Comparison of ENCODE assay signal across 1 cellular context in the genomic region with DNA sequence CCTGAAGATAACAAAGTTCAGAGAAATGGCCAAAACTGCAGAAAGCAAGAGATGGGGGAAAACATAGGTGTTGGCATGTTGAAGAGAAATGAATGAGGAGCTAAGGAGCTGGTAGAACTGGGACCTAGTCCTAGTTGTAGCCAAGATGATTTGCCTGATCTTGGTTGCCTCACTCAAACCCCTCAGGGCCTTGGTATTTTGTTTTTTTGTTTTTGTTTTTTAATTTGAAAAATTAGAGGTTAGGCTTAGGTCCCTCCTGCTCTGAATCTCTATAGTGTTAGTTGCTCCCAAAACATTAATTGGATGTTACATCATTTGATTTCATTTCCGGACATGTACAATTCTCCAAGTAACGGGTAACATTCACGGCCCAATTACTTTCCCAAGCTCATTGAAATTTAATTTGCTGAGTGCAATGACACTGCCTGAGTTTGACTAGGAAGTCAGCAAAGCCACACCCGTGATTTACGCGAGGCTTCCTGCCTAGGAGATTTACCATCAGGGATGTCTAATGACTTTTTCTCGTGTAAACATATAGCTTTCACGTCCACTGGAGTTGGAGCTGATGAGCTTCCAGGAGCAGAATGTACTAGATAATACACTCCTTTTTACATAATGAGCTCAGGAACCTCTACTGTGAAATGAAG.
TF ChIP-seq lines count a peak whose summit lies in the region.

No MANE protein-coding gene starts in this region.

TF ChIP-seq in HEK293, 187 proteins besides CTCF, POLR2A, EP300 and RAD21 (continued from another document and continues in another):
- TF ChIP-seq ZFP41 (tag by site-specific recombination; IDR thresholded peaks at IDR 0.05; ENCODE audit: borderline replicate concordance) (no peak), ZNF423 (tag by site-specific recombination; IDR thresholded peaks at IDR 0.05) (no peak), HOXA7 (CRISPR knock-in tag; IDR thresholded peaks at IDR 0.05; ENCODE audit: borderline replicate concordance) (no peak), ZNF692 (tag by site-specific recombination; IDR thresholded peaks at IDR 0.05) (no peak), ZNF571 (tag by site-specific recombination; IDR thresholded peaks at IDR 0.05) (no peak), ZNF580 (tag by site-specific recombination; IDR thresholded peaks at IDR 0.05) (no peak), ZNF248 (tag by site-specific recombination; IDR thresholded peaks at IDR 0.05) (no peak), ZNF629 (tag by site-specific recombination; IDR thresholded peaks at IDR 0.05) (peak; percentile 75), ZNF843 (tag by site-specific recombination; IDR thresholded peaks at IDR 0.05) (peak; percentile 37; the same call in 1 of the 2 replicates), ZNF623 (tag by site-specific recombination; IDR thresholded peaks at IDR 0.05) (no peak), PRDM1 (tag by site-specific recombination; IDR thresholded peaks at IDR 0.05) (no peak), SP2 (tag by site-specific recombination; IDR thresholded peaks at IDR 0.05) (0 out of 2 replicates have a peak, but pooled peaks have one; percentile 9), PRDM10 (tag by site-specific recombination; IDR thresholded peaks at IDR 0.05) (peak; percentile 86), TSHZ1 (tag by site-specific recombination; IDR thresholded peaks at IDR 0.05; ENCODE audit: borderline replicate concordance) (peak; percentile 73; the same call in 1 of the 2 replicates), ZNF555 (tag by site-specific recombination; conservative IDR thresholded peaks at IDR 0.05) (no peak), ZNF133 (tag by site-specific recombination; IDR thresholded peaks at IDR 0.05) (no peak), MZF1 (tag by site-specific recombination; IDR thresholded peaks at IDR 0.05; ENCODE audit: borderline replicate concordance) (no peak), GFI1B (tag by site-specific recombination; IDR thresholded peaks at IDR 0.05) (no peak), ZFP37 (tag by site-specific recombination; IDR thresholded peaks at IDR 0.05) (no peak), ZNF776 (tag by site-specific recombination; IDR thresholded peaks at IDR 0.05; ENCODE audit: borderline replicate concordance) (no peak), ZNF302 (tag by site-specific recombination; IDR thresholded peaks at IDR 0.05; ENCODE audit: low read depth) (no peak), ZNF274 (IDR thresholded peaks at IDR 0.05; ENCODE audit: low read length) (no peak), ZNF274 (tag by site-specific recombination; IDR thresholded peaks at IDR 0.05; ENCODE audit: borderline replicate concordance) (no peak), ZEB2 (tag by site-specific recombination; IDR thresholded peaks at IDR 0.05) (peak; percentile 73), WT1 (tag by site-specific recombination; IDR thresholded peaks at IDR 0.05) (peak; percentile 91), AEBP2 (tag by site-specific recombination; IDR thresholded peaks at IDR 0.05; ENCODE audit: borderline replicate concordance) (no peak), ZNF707 (tag by site-specific recombination; IDR thresholded peaks at IDR 0.05) (no peak), ZNF26 (tag by site-specific recombination; IDR thresholded peaks at IDR 0.05) (no peak), GLIS1 (tag by site-specific recombination; IDR thresholded peaks at IDR 0.05) (peak; percentile 57), ZBTB17 (tag by site-specific recombination; IDR thresholded peaks at IDR 0.05) (peak; percentile 39; the same call in 1 of the 2 replicates), ZNF335 (tag by site-specific recombination; conservative IDR thresholded peaks at IDR 0.05) (peak; percentile 71), ZBTB8A (tag by site-specific recombination; IDR thresholded peaks at IDR 0.05) (no peak)
- TF ChIP-seq, protein P1, sequence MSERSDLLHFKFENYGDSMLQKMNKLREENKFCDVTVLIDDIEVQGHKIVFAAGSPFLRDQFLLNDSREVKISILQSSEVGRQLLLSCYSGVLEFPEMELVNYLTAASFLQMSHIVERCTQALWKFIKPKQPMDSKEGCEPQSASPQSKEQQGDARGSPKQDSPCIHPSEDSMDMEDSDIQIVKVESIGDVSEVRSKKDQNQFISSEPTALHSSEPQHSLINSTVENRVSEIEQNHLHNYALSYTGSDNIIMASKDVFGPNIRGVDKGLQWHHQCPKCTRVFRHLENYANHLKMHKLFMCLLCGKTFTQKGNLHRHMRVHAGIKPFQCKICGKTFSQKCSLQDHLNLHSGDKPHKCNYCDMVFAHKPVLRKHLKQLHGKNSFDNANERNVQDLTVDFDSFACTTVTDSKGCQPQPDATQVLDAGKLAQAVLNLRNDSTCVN (tag by site-specific recombination; optimal IDR thresholded peaks at IDR 0.05): no peak
- TF ChIP-seq, protein P2, sequence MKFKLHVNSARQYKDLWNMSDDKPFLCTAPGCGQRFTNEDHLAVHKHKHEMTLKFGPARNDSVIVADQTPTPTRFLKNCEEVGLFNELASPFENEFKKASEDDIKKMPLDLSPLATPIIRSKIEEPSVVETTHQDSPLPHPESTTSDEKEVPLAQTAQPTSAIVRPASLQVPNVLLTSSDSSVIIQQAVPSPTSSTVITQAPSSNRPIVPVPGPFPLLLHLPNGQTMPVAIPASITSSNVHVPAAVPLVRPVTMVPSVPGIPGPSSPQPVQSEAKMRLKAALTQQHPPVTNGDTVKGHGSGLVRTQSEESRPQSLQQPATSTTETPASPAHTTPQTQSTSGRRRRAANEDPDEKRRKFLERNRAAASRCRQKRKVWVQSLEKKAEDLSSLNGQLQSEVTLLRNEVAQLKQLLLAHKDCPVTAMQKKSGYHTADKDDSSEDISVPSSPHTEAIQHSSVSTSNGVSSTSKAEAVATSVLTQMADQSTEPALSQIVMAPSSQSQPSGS (tag by site-specific recombination; IDR thresholded peaks at IDR 0.05; ENCODE audit: low read depth): no peak
- TF ChIP-seq, protein P3, sequence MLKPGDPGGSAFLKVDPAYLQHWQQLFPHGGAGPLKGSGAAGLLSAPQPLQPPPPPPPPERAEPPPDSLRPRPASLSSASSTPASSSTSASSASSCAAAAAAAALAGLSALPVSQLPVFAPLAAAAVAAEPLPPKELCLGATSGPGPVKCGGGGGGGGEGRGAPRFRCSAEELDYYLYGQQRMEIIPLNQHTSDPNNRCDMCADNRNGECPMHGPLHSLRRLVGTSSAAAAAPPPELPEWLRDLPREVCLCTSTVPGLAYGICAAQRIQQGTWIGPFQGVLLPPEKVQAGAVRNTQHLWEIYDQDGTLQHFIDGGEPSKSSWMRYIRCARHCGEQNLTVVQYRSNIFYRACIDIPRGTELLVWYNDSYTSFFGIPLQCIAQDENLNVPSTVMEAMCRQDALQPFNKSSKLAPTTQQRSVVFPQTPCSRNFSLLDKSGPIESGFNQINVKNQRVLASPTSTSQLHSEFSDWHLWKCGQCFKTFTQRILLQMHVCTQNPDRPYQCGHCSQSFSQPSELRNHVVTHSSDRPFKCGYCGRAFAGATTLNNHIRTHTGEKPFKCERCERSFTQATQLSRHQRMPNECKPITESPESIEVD (tag by site-specific recombination; IDR thresholded peaks at IDR 0.05): peak; percentile 79
- TF ChIP-seq, protein P4, sequence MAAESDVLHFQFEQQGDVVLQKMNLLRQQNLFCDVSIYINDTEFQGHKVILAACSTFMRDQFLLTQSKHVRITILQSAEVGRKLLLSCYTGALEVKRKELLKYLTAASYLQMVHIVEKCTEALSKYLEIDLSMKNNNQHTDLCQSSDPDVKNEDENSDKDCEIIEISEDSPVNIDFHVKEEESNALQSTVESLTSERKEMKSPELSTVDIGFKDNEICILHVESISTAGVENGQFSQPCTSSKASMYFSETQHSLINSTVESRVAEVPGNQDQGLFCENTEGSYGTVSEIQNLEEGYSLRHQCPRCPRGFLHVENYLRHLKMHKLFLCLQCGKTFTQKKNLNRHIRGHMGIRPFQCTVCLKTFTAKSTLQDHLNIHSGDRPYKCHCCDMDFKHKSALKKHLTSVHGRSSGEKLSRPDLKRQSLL (tag by site-specific recombination; IDR thresholded peaks at IDR 0.05): no peak
- TF ChIP-seq, protein P5, sequence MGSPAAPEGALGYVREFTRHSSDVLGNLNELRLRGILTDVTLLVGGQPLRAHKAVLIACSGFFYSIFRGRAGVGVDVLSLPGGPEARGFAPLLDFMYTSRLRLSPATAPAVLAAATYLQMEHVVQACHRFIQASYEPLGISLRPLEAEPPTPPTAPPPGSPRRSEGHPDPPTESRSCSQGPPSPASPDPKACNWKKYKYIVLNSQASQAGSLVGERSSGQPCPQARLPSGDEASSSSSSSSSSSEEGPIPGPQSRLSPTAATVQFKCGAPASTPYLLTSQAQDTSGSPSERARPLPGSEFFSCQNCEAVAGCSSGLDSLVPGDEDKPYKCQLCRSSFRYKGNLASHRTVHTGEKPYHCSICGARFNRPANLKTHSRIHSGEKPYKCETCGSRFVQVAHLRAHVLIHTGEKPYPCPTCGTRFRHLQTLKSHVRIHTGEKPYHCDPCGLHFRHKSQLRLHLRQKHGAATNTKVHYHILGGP (tag by site-specific recombination; IDR thresholded peaks at IDR 0.05): no peak
